Comparison of ENCODE assay signal across 8 cellular contexts in the genomic region with DNA sequence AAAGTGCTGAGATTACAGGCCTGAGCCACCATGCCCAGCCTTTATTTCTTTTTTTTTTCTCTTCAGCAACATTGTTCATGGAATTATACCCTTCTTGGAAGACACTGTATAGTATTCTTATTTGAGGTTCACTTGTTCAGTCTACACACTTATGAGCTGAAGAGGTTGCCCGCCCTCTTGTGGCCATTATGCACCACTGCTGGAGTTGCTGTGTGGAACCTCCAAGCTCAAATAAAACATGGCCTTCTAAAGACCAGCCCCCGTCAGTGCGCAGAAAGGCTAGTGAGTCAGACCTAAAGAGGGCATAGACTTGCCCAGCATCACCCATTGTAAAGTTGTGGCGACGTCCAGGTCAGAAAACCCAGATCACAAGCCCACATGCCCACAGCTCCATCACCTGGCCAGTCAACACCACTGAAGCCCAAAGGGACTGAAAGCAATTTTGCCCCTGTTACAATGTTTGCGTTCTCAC. TPM values are rescaled to one million over a fixed set of nuclear protein-coding genes. Genes with fewer than 3 reads are reported as not detected.
DNase-seq lines count a peak whose midpoint lies in the region; ATAC-seq, FAIRE-seq and TF ChIP-seq lines count a peak whose summit lies in the region.

No MANE protein-coding gene starts in this region.

- peaks cover 3 to 6% (median 4%) of the 10 kb centered on the region in 3 donors for H3K4me1 Mint-ChIP-seq in CD8-positive, alpha-beta memory T cell

- DNase-seq in CD8-positive, alpha-beta memory T cell: peak; percentile 16 to 64 (median 24)
- DNase-seq in MG63: peak; percentile 68
- peak; percentile 77 for DNase-seq in SHP77 treated with DMSO at 0.1 percent for 48 hours (lab: John Stamatoyannopoulos, UW)
- peak; percentile 36 for DNase-seq in activated gamma-delta T cell treated with anti-CD3 and anti-CD28 coated beads, Interleukin-2, amount 50 U/mL, for 16 hours (ENCODE audit: low read depth)
- DNase-seq in germinal center (ENCODE audit: low spot score): peak; percentile 54
- DNase-seq in pancreas: peak in 5 of 6 donors; percentile 41 to 75 (median 54)
- DNase-seq in uterus: peak; percentile 49 to 74

- H3K4me3 ChIP-seq in CD8-positive, alpha-beta memory T cell (ENCODE audit: low read length): no peak overlapping the region
- no peak overlapping the region for H3K4me3 ChIP-seq in MG63
- H3K4me3 ChIP-seq in pancreas: no peak overlapping the region
- H3K4me3 ChIP-seq in uterus: no peak overlapping the region

- no peak overlapping the region for H3K4me3 Mint-ChIP-seq in CD8-positive, alpha-beta memory T cell

- TF ChIP-seq CTCF in pancreas (IDR thresholded peaks at IDR 0.05) (peak; percentile 74 to 91 (median 83)), uterus (IDR thresholded peaks at IDR 0.05) (peak; percentile 79 to 84 (median 82))

- CTCF ChIA-PET in CD8-positive, alpha-beta memory T cell (lab: Charles Lee): interaction anchor here (0.7 to 1.8 kb wide), 24 partner anchors 8 to 192 kb away, joined by 3 to 16 read pairs (median 3); partner anchors contain the start of genes POMGNT1 and RAD54L

- peaks cover 3% of the 10 kb centered on the region for H3K4me1 ChIP-seq in CD8-positive, alpha-beta memory T cell (ENCODE audit: insufficient read depth, low read length)
- no peaks in the 10 kb centered on the region for H3K4me1 ChIP-seq in pancreas
- H3K4me1 ChIP-seq in uterus: no peaks in the 10 kb centered on the region

- H3K27me3 ChIP-seq in CD8-positive, alpha-beta memory T cell (ENCODE audit: insufficient read depth, low read length, poor library complexity, severe bottlenecking): no peaks in the 10 kb centered on the region
- H3K27me3 ChIP-seq in MG63 (no peaks in the 10 kb centered on the region), pancreas (no peaks in the 10 kb centered on the region), uterus (no peaks in the 10 kb centered on the region)

- no peaks in the 10 kb centered on the region for H3K36me3 ChIP-seq in CD8-positive, alpha-beta memory T cell (ENCODE audit: insufficient read depth, low read length)
- H3K36me3 ChIP-seq in MG63: no peaks in the 10 kb centered on the region
- no peaks in the 10 kb centered on the region for H3K36me3 ChIP-seq in pancreas
- H3K36me3 ChIP-seq in uterus: no peaks in the 10 kb centered on the region

- no peak for TF ChIP-seq POLR2A in uterus (IDR thresholded peaks at IDR 0.05)

- H3K27ac ChIP-seq in CD8-positive, alpha-beta memory T cell (ENCODE audit: low read depth, low read length): no peak overlapping the region
- H3K27ac ChIP-seq in pancreas (no peak overlapping the region), uterus (no peak overlapping the region)

- ATAC-seq in GM21526 (IDR thresholded peaks at IDR 0.05; ENCODE audit: low FRiP score, unreplicated experiment) (peak; percentile 83), pancreas (peak; percentile 91 to 99 (median 98))

- POLR2A ChIA-PET in CD8-positive, alpha-beta memory T cell (lab: Charles Lee): no interaction called here

- no peak for FAIRE-seq in pancreas (lab: Jason Lieb, UNC)

- no peak overlapping the region for H3K27ac Mint-ChIP-seq in CD8-positive, alpha-beta memory T cell

- intact Hi-C loops in pancreas (cut with DNase I): loop anchor here in 1 of 3 donors (5.0 kb wide), 1 partner anchor 191 kb away; no protein-coding TSS in a partner anchor
- intact Hi-C loops in uterus (cut with DNase I; ENCODE audit: low total_unique reads): no loop called here

- peaks cover 0 to 2% of the 10 kb centered on the region in 2 donors for H3K27me3 Mint-ChIP-seq in CD8-positive, alpha-beta memory T cell

- no peaks in the 10 kb centered on the region for H3K9me3 Mint-ChIP-seq in CD8-positive, alpha-beta memory T cell

- H3K36me3 Mint-ChIP-seq in CD8-positive, alpha-beta memory T cell: no peaks in the 10 kb centered on the region

- WGBS in pancreas, 2 donors: 9% methylated on average over 6 of the region's 6 CpGs

- no peaks in the 10 kb centered on the region for H3K9me3 ChIP-seq in CD8-positive, alpha-beta memory T cell (ENCODE audit: low read length)
- H3K9me3 ChIP-seq in MG63: no peaks in the 10 kb centered on the region
- no peaks in the 10 kb centered on the region for H3K9me3 ChIP-seq in pancreas
- H3K9me3 ChIP-seq in uterus: no peaks in the 10 kb centered on the region

RNA-seq across cellular contexts. Expression of gene LURAP1, which starts 20.4 kb away (rescaled TPM):
- total RNA-seq in CD8-positive, alpha-beta memory T cell: not detected
- polyA plus RNA-seq in CD8-positive, alpha-beta memory T cell: 0.13 TPM
- total RNA-seq in MG63 (2014; rRNA removed; shearing (Covaris generic); ENCODE audit: low replicate concordance): 0.16 TPM in 1 of 2 replicates, not detected in the other
- total RNA-seq in pancreas (under 1 TPM; 0.09 to 0.56 (median 0.20) TPM), uterus (10 to 100 TPM in 1 of 4 donors, 1 to 10 TPM in 3; 4.1 to 19.8 (median 5.9) TPM)
- under 1 TPM; 0.40 to 0.68 TPM for polyA plus RNA-seq in pancreas

RNA-seq across cellular contexts. Expression of gene RAD54L, which starts 24.1 kb away (rescaled TPM):
- total RNA-seq in CD8-positive, alpha-beta memory T cell: 10 to 100 TPM; 50.7 to 53.7 TPM
- polyA plus RNA-seq in CD8-positive, alpha-beta memory T cell: 0.39 TPM
- 3.3 and 15.3 TPM in 2 replicates for total RNA-seq in MG63 (2014; rRNA removed; shearing (Covaris generic); ENCODE audit: low replicate concordance)
- total RNA-seq in pancreas: under 1 TPM in 5 of 6 donors, not detected in 1; 0.39 to 0.66 (median 0.43) TPM
- under 1 TPM; 0.23 to 0.61 TPM for polyA plus RNA-seq in pancreas
- 1 to 10 TPM in 2 of 4 donors, not detected in 2; 1.2 to 7.3 TPM for total RNA-seq in uterus

RNA-seq across cellular contexts. Expression of gene POMGNT1, which starts 25.3 kb away (rescaled TPM):
- total RNA-seq in CD8-positive, alpha-beta memory T cell: 10 to 100 TPM; 56.4 to 61.4 TPM
- 34.2 TPM for polyA plus RNA-seq in CD8-positive, alpha-beta memory T cell
- total RNA-seq in MG63 (2014; rRNA removed; shearing (Covaris generic); ENCODE audit: low replicate concordance): 69.4 and 89.7 TPM in 2 replicates
- 10 to 100 TPM; 23.5 to 40.6 (median 32.9) TPM for total RNA-seq in pancreas
- polyA plus RNA-seq in pancreas: 10 to 100 TPM; 40.9 to 59.2 TPM
- 10 to 100 TPM in 3 of 4 donors, 1 to 10 TPM in 1; 5.6 to 67.2 (median 31.8) TPM for total RNA-seq in uterus

RNA-seq across cellular contexts. Expression of gene P3R3URF, which starts 47.2 kb away (rescaled TPM):
- total RNA-seq in CD8-positive, alpha-beta memory T cell: not detected
- not detected for polyA plus RNA-seq in CD8-positive, alpha-beta memory T cell
- total RNA-seq in MG63 (2014; rRNA removed; shearing (Covaris generic); ENCODE audit: low replicate concordance): not detected in 2 replicates
- not detected for total RNA-seq in pancreas
- not detected for polyA plus RNA-seq in pancreas
- not detected for total RNA-seq in uterus

RNA-seq across cellular contexts. Expression of gene TSPAN1, which starts 48.6 kb away (rescaled TPM):
- not detected for total RNA-seq in CD8-positive, alpha-beta memory T cell
- not detected for polyA plus RNA-seq in CD8-positive, alpha-beta memory T cell
- total RNA-seq in MG63 (2014; rRNA removed; shearing (Covaris generic); ENCODE audit: low replicate concordance): not detected in 2 replicates
- 1 to 10 TPM; 2.1 to 10.0 (median 6.4) TPM for total RNA-seq in pancreas
- 10 to 100 TPM in 1 of 2 donors, 1 to 10 TPM in 1; 4.1 to 12.4 TPM for polyA plus RNA-seq in pancreas
- 10 to 100 TPM in 3 of 4 donors, 1 to 10 TPM in 1; 4.1 to 62.8 (median 29.1) TPM for total RNA-seq in uterus

Comparison
In these comparisons a context has a peak if more than half of its experiments do, and no peak if none do; other contexts are left out.
1. DNase-seq: peak in every context shown above with its lines; median percentile 77 in SHP77 treated with DMSO at 0.1 percent for 48 hours; 68 in MG63; 62 in uterus; 54 in germinal center; 54 in pancreas; 36 in activated gamma-delta T cell treated with anti-CD3 and anti-CD28 coated beads, Interleukin-2, amount 50 U/mL, for 16 hours; 24 in CD8-positive, alpha-beta memory T cell.